In the genomic region with DNA sequence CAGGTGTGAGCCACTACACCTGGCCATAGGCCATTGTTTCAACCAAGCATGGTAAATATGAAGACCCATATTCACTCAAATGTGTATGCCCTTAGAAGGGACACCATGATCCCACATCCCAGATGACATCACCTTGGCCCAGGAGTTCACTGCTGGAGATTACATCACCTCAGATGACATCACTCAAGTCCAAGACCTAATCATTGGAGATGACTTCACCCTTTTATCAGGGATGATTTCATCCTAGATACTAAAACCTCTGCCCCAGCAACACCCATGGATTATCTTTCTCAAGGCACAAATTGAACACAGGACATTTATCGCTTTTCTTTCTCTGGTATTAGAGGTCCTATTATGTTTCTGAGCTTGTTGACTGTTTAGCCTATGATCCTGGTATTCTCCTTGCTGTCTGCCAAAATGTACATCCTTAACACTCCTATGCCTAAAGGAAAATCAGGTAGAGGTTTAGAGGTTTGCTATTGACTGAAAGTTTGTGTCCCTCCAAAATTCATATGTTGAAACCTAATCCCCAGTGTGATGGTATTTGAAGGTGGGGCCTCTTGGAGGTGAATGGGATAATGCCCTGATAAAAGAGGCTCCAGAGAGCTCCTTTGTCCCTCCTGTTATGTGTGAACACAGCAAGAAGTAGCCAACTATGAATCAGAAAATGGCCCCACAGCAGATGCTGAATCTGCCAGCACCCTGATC, we compare ENCODE assay signal across 27 cellular contexts. TPM values are rescaled to one million over a fixed set of nuclear protein-coding genes. Genes with fewer than 3 reads are reported as not detected.
DNase-seq lines count a peak whose midpoint lies in the region; TF ChIP-seq lines count a peak whose summit lies in the region.
"Had no signal": no experiment of that assay in that cellular context is flagged by ENCODE, and none has a peak within 500 bp of the region (broad histone marks: within the 10 kb centered on the region; RNA-seq: fewer than 3 reads in every experiment).

No MANE protein-coding gene starts in this region.

- H3K36me3 ChIP-seq in brain microvascular endothelial cell (replicated peaks) (no peaks in the 10 kb centered on the region), testis (ENCODE audit: low read depth, missing control alignments) (no peaks in the 10 kb centered on the region)
- H3K36me3 ChIP-seq: BLaER1, HAP-1, pancreas, upper lobe of left lung had no signal

- H3K4me1 ChIP-seq in testis, result no peaks in the 10 kb centered on the region
- H3K4me1 ChIP-seq: BLaER1, HAP-1, pancreas, upper lobe of left lung had no signal

- TF ChIP-seq POLR2A in testis (IDR thresholded peaks at IDR 0.05), result no peak

- intact Hi-C loops in testis (cut with DNase I; ENCODE audit: low total_unique reads), result no loop called here

- no peak overlapping the region for H3K4me3 ChIP-seq in brain microvascular endothelial cell (ENCODE audit: low read depth, low read length)
- H3K4me3 ChIP-seq in testis, result no peak overlapping the region
- H3K4me3 ChIP-seq: BLaER1, HAP-1, pancreas, upper lobe of left lung had no signal

- H3K27me3 ChIP-seq in brain microvascular endothelial cell (replicated peaks), result no peaks in the 10 kb centered on the region
- no peaks in the 10 kb centered on the region for H3K27me3 ChIP-seq in testis
- H3K27me3 ChIP-seq: BLaER1, pancreas, upper lobe of left lung had no signal

- no peaks in the 10 kb centered on the region for H3K9me3 ChIP-seq in testis
- H3K9me3 ChIP-seq: BLaER1, HAP-1, pancreas, upper lobe of left lung had no signal

- TF ChIP-seq CTCF in brain microvascular endothelial cell (IDR thresholded peaks at IDR 0.05; ENCODE audit: low read depth, low read length, missing control alignments) (no peak), testis (IDR thresholded peaks at IDR 0.05) (no peak)

- DNase-seq in EL, result peak; percentile 25
- peak; percentile 12 for DNase-seq in M059J (ENCODE audit: low read depth)
- peak; percentile 1 for DNase-seq in brain microvascular endothelial cell
- peak; percentile 10 for DNase-seq in iris pigment epithelial cell (ENCODE audit: low read depth)
- DNase-seq in activated CD4-positive, alpha-beta T cell treated with anti-CD3 and anti-CD28 coated beads for 1 hour, result no peak
- no peak for DNase-seq in testis
- DNase-seq in AG20443 (ENCODE audit: low spot score), result no peak
- no peak for DNase-seq in NCI-H128 (lab: John Stamatoyannopoulos, UW; ENCODE audit: unreplicated experiment)
- DNase-seq: ACHN; activated CD8-positive, alpha-beta T cell treated with anti-CD3 and anti-CD28 coated beads for 36 hours; aorta; central memory CD4-positive, alpha-beta T cell; DND-41; head of caudate nucleus; KG1; NCI-H524; NK-92 treated with Interleukin-12 subunit alpha and Interleukin-12 subunit beta, amount 100 ng/mL, for 24 hours; pancreas; right cardiac atrium; stimulated activated CD4-positive, alpha-beta T cell treated with anti-CD3 and anti-CD28 coated beads, Interleukin-2, amount 100 ng/mL, for 48 hours; SW 1271; upper lobe of left lung had no signal

- 100% methylated on average over 1 of the region's 1 CpG for WGBS in testis, 2 donors

- in situ Hi-C loops in brain microvascular endothelial cell (cut with HindIII; ENCODE audit: low pct_ligation_motif_present, low sequenced_read_pairs), result no loop called here

- H3K27ac ChIP-seq in brain microvascular endothelial cell (no peak overlapping the region), testis (no peak overlapping the region)
- H3K27ac ChIP-seq: BLaER1, pancreas, upper lobe of left lung had no signal

RNA-seq across cellular contexts. Expression of gene CYP2C18, which starts 9.8 kb away (rescaled TPM):
- not detected in 2 replicates for total RNA-seq in M059J (2014; rRNA removed; shearing (Covaris generic))
- total RNA-seq in testis, result 1 to 10 TPM in 1 of 2 donors, under 1 TPM in 1; 0.12 to 1.1 TPM
- not detected for polyA plus RNA-seq in testis (ENCODE audit: insufficient read depth, low read depth, low replicate concordance)
- total RNA-seq: activated CD8-positive, alpha-beta T cell treated with anti-CD3 and anti-CD28 coated beads for 36 hours; aorta; kidney epithelial cell; neural crest cell; right cardiac atrium; subcutaneous adipose tissue had no signal
- polyA plus RNA-seq: right cardiac atrium had no signal

Comparison
In these comparisons a context has a peak if more than half of its experiments do, and no peak if none do; other contexts are left out.
1. DNase-seq: peak in EL (single experiment), M059J (single experiment), brain microvascular endothelial cell (single experiment) and iris pigment epithelial cell (single experiment); none in activated CD4-positive, alpha-beta T cell treated with anti-CD3 and anti-CD28 coated beads for 1 hour (single experiment), testis (single experiment), AG20443 (single experiment) and NCI-H128 (single experiment).